8 cellular contexts compared by ENCODE assay signal in genomic region chr19:680287-681028, GRCh38. TPM values are rescaled to one million over a fixed set of nuclear protein-coding genes. Genes with fewer than 3 reads are reported as not detected.
A peak's percentile ranks its signal among the peaks of the same experiment; 100 is the strongest.
DNase-seq lines count a peak whose midpoint lies in the region; ATAC-seq, FAIRE-seq and TF ChIP-seq lines count a peak whose summit lies in the region.

No MANE protein-coding gene starts in this region.

- no peak overlapping the region for H2AFZ ChIP-seq in HepG2 (ENCODE audit: low read length)

- no peaks in the 10 kb centered on the region for H3K9me3 ChIP-seq in HepG2 (ENCODE audit: low read length)

- peak; percentile 71 for FAIRE-seq in HepG2 (lab: Jason Lieb, UNC)

- peaks cover 0 to 7% of the 10 kb centered on the region in 2 experiments; a peak in 1 of 5 replicates for H3K27me3 ChIP-seq in HepG2 (ENCODE audit: control insufficient read depth in 1 of 2, insufficient read depth in 2 of 2, low read length in 2 of 2)

- POLR2A ChIA-PET in HepG2 (lab: Yijun Ruan, JAX): interaction anchor here (0.7 to 5.3 kb wide), 14 partner anchors 10 to 346 kb away, joined by 3 to 56 read pairs (median 6); partner anchors contain the start of genes CNN2, PALM and RNF126

- DNase-seq in C1 segment of cervical spinal cord (lab: John Stamatoyannopoulos, UW) (peak; percentile 84 to 99 (median 97)), NCI-H524 (lab: John Stamatoyannopoulos, UW) (peak; percentile 86 to 94), coronary artery (ENCODE audit: low spot score) (peak; percentile 99), HepG2 (ENCODE audit: low spot score) (peak; percentile 93)
- peak; percentile 100 for DNase-seq in activated CD4-positive, alpha-beta T cell treated with anti-CD3 and anti-CD28 coated beads for 48 hours
- peak; percentile 100 for DNase-seq in stimulated activated CD4-positive, alpha-beta T cell treated with anti-CD3 and anti-CD28 coated beads, Interleukin-2, amount 100 ng/mL, for 48 hours

- H3K4me1 ChIP-seq in HepG2 (ENCODE audit: insufficient read depth, low read length): peaks cover 38% of the 10 kb centered on the region

- H3K4me3 ChIP-seq in coronary artery: peak overlapping the region; percentile 88
- peak overlapping the region; percentile 61 to 89 (median 63); a peak in 5 of 6 replicates for H3K4me3 ChIP-seq in HepG2 (replicated peaks in 1 of 3; ENCODE audit: insufficient read depth in 1 of 3, low read depth in 2 of 3, low read length in 3 of 3)

- H3K79me2 ChIP-seq in HepG2 (ENCODE audit: insufficient read depth, low read length): no peaks in the 10 kb centered on the region

- peak overlapping the region; percentile 82 for H3K9ac ChIP-seq in HepG2 (ENCODE audit: insufficient read depth, low read depth, low read length)

- H3K4me2 ChIP-seq in HepG2 (ENCODE audit: low read depth, low read length): peak overlapping the region; percentile 82

- peak; percentile 58 to 83 for TF ChIP-seq POLR2A in HepG2 (IDR thresholded peaks at IDR 0.05; ENCODE audit: insufficient read depth in 1 of 2, low read depth in 2 of 2, low read length in 2 of 2)

- H3K27ac ChIP-seq in coronary artery (peak overlapping the region; percentile 94 to 98), HepG2 (ENCODE audit: extremely low read length, insufficient read depth, low read length) (peak overlapping the region; percentile 95)

- no peaks in the 10 kb centered on the region for H3K36me3 ChIP-seq in HepG2 (replicated peaks in 1 of 2; ENCODE audit: control insufficient read depth in 1 of 2, insufficient read depth in 2 of 2, low read length in 2 of 2)

- TF ChIP-seq EP300 in HepG2 (IDR thresholded peaks at IDR 0.05; ENCODE audit: low read depth in 2 of 2, low read length in 2 of 2) (no peak), HepG2 (CRISPR knock-in tag; IDR thresholded peaks at IDR 0.05; ENCODE audit: borderline replicate concordance) (no peak)

- peak; percentile 88 for TF ChIP-seq RAD21 in HepG2 (CRISPR knock-in tag; IDR thresholded peaks at IDR 0.05)

- BruUV-seq in HepG2 (replicated peaks; lab: Mats Ljungman, UMichigan): no TSS peak

- ATAC-seq in GM19324 (IDR thresholded peaks at IDR 0.05; ENCODE audit: low FRiP score, unreplicated experiment) (peak; percentile 75), HG03460 (IDR thresholded peaks at IDR 0.05; ENCODE audit: unreplicated experiment) (peak; percentile 60), HepG2 (peak; percentile 70)

- WGBS in HepG2 (ENCODE audit: low lambda C conversion rate): 8% methylated on average over 13 of the region's 70 CpGs

- CTCF ChIA-PET in HepG2 (lab: Yijun Ruan, JAX; ENCODE audit: low intra/inter-chr PET ratio, low total read pairs): interaction anchor here (0.6 to 2.2 kb wide), 2 partner anchors 9 to 16 kb away, joined by 3 to 13 read pairs; no protein-coding TSS in a partner anchor

- TF ChIP-seq CTCF in coronary artery (IDR thresholded peaks at IDR 0.05) (peak; percentile 22), HepG2 (CRISPR knock-in tag; IDR thresholded peaks at IDR 0.05) (peak; percentile 75)

- no peaks in the 10 kb centered on the region for H4K20me1 ChIP-seq in HepG2 (ENCODE audit: insufficient read depth, low read length)

- intact Hi-C loops in HepG2 (cut with micrococcal nuclease; ENCODE audit: unreplicated experiment): no loop called here

- in situ Hi-C loops in HepG2 (cut with HindIII; ENCODE audit: extremely low pct_ligation_motif_present, low pct_unique_long_range_greater_than_20kb): no loop called here

RNA-seq across cellular contexts. Expression of gene FSTL3, which starts 4.3 kb away (rescaled TPM):
- total RNA-seq in HepG2 (2016; rRNA removed; fragmentation: Illumina TruSeq; extraction: Trizol): 5.8 and 13.5 TPM in 2 replicates
- total RNA-seq in HepG2 (2016; cell fraction: cytosol; rRNA removed; fragmentation: Illumina TruSeq; extraction: Trizol; ENCODE audit: low read depth): 3.3 and 3.8 TPM in 2 replicates
- 4.6 and 14.2 TPM in 2 replicates for total RNA-seq in HepG2 (2016; cell fraction: insoluble cytoplasmic fraction; rRNA removed; fragmentation: Illumina TruSeq; extraction: Trizol)
- total RNA-seq in HepG2 (2016; cell fraction: membrane; rRNA removed; fragmentation: Illumina TruSeq; extraction: Trizol): 7.0 and 8.2 TPM in 2 replicates
- 11.9 and 15.2 TPM in 2 replicates for total RNA-seq in HepG2 (2016; cell fraction: nucleus; rRNA removed; fragmentation: Illumina TruSeq; extraction: Trizol)
- polyA plus RNA-seq in HepG2 (2011; rRNA removed): 15.6 and 30.9 TPM in 2 replicates
- polyA plus RNA-seq in HepG2 (2011; cell fraction: cytosol; rRNA removed): 24.5 and 32.7 TPM in 2 replicates
- 151 and 166 TPM in 2 replicates for polyA plus RNA-seq in HepG2 (2011; cell fraction: nucleus; rRNA removed)
- 19.0 and 28.0 TPM in 2 replicates for polyA plus RNA-seq in HepG2 (2012)
- polyA plus RNA-seq in HepG2 (2016; cell fraction: cytosol; fragmentation: Illumina TruSeq; extraction: Trizol; ENCODE audit: low read depth): 3.1 and 4.0 TPM in 2 replicates
- 6.4 and 7.0 TPM in 2 replicates for polyA plus RNA-seq in HepG2 (2016; cell fraction: insoluble cytoplasmic fraction; fragmentation: Illumina TruSeq; extraction: Trizol; ENCODE audit: low read depth)
- 5.8 and 6.2 TPM in 2 replicates for polyA plus RNA-seq in HepG2 (2016; cell fraction: membrane; fragmentation: Illumina TruSeq; extraction: Trizol; ENCODE audit: low read depth)
- polyA plus RNA-seq in HepG2 (2016; cell fraction: nucleus; fragmentation: Illumina TruSeq; extraction: Trizol; ENCODE audit: insufficient read depth, low read depth): 30.9 and 40.0 TPM in 2 replicates
- polyA minus RNA-seq in HepG2 (2011; rRNA and poly(A)+ RNA removed; ENCODE audit: low replicate concordance): 28.2 and 70.2 TPM in 2 replicates
- polyA minus RNA-seq in HepG2 (2011; cell fraction: cytosol; rRNA and poly(A)+ RNA removed): 10.6 and 21.0 TPM in 2 replicates
- 6.8 and 7.9 TPM in 2 replicates for polyA minus RNA-seq in HepG2 (2011; cell fraction: nucleus; rRNA and poly(A)+ RNA removed)

RNA-seq across cellular contexts. Expression of gene PRSS57, which starts 14.8 kb away (rescaled TPM):
- total RNA-seq in HepG2 (2016; rRNA removed; fragmentation: Illumina TruSeq; extraction: Trizol): not detected in 2 replicates
- total RNA-seq in HepG2 (2016; cell fraction: cytosol; rRNA removed; fragmentation: Illumina TruSeq; extraction: Trizol; ENCODE audit: low read depth): not detected in 2 replicates
- total RNA-seq in HepG2 (2016; cell fraction: insoluble cytoplasmic fraction; rRNA removed; fragmentation: Illumina TruSeq; extraction: Trizol): not detected in 2 replicates
- total RNA-seq in HepG2 (2016; cell fraction: membrane; rRNA removed; fragmentation: Illumina TruSeq; extraction: Trizol): not detected in 2 replicates
- not detected in 2 replicates for total RNA-seq in HepG2 (2016; cell fraction: nucleus; rRNA removed; fragmentation: Illumina TruSeq; extraction: Trizol)
- 0.12 and 0.20 TPM in 2 replicates for polyA plus RNA-seq in HepG2 (2011; rRNA removed)
- polyA plus RNA-seq in HepG2 (2011; cell fraction: cytosol; rRNA removed): 0.10 and 0.20 TPM in 2 replicates
- polyA plus RNA-seq in HepG2 (2011; cell fraction: nucleus; rRNA removed): not detected in 2 replicates
- polyA plus RNA-seq in HepG2 (2012): 0.13 and 0.16 TPM in 2 replicates
- polyA plus RNA-seq in HepG2 (2016; cell fraction: cytosol; fragmentation: Illumina TruSeq; extraction: Trizol; ENCODE audit: low read depth): not detected in 2 replicates
- not detected in 2 replicates for polyA plus RNA-seq in HepG2 (2016; cell fraction: insoluble cytoplasmic fraction; fragmentation: Illumina TruSeq; extraction: Trizol; ENCODE audit: low read depth)
- polyA plus RNA-seq in HepG2 (2016; cell fraction: membrane; fragmentation: Illumina TruSeq; extraction: Trizol; ENCODE audit: low read depth): not detected in 2 replicates
- not detected in 2 replicates for polyA plus RNA-seq in HepG2 (2016; cell fraction: nucleus; fragmentation: Illumina TruSeq; extraction: Trizol; ENCODE audit: insufficient read depth, low read depth)
- polyA minus RNA-seq in HepG2 (2011; rRNA and poly(A)+ RNA removed; ENCODE audit: low replicate concordance): not detected in 2 replicates
- polyA minus RNA-seq in HepG2 (2011; cell fraction: cytosol; rRNA and poly(A)+ RNA removed): not detected in 2 replicates
- polyA minus RNA-seq in HepG2 (2011; cell fraction: nucleus; rRNA and poly(A)+ RNA removed): not detected in 2 replicates

RNA-seq across cellular contexts. Expression of gene RNF126, which starts 17.4 kb away (rescaled TPM):
- total RNA-seq in HepG2 (2016; rRNA removed; fragmentation: Illumina TruSeq; extraction: Trizol): 18.5 and 34.0 TPM in 2 replicates
- total RNA-seq in HepG2 (2016; cell fraction: cytosol; rRNA removed; fragmentation: Illumina TruSeq; extraction: Trizol; ENCODE audit: low read depth): 60.7 and 62.9 TPM in 2 replicates
- total RNA-seq in HepG2 (2016; cell fraction: insoluble cytoplasmic fraction; rRNA removed; fragmentation: Illumina TruSeq; extraction: Trizol): 14.0 and 32.5 TPM in 2 replicates
- total RNA-seq in HepG2 (2016; cell fraction: membrane; rRNA removed; fragmentation: Illumina TruSeq; extraction: Trizol): 51.8 and 70.5 TPM in 2 replicates
- total RNA-seq in HepG2 (2016; cell fraction: nucleus; rRNA removed; fragmentation: Illumina TruSeq; extraction: Trizol): 20.4 and 26.7 TPM in 2 replicates
- polyA plus RNA-seq in HepG2 (2011; rRNA removed): 23.2 and 24.6 TPM in 2 replicates
- polyA plus RNA-seq in HepG2 (2011; cell fraction: cytosol; rRNA removed): 21.4 and 33.6 TPM in 2 replicates
- 96.9 and 98.7 TPM in 2 replicates for polyA plus RNA-seq in HepG2 (2011; cell fraction: nucleus; rRNA removed)
- polyA plus RNA-seq in HepG2 (2012): 47.4 and 51.2 TPM in 2 replicates
- 83.7 and 90.8 TPM in 2 replicates for polyA plus RNA-seq in HepG2 (2016; cell fraction: cytosol; fragmentation: Illumina TruSeq; extraction: Trizol; ENCODE audit: low read depth)
- 29.9 and 39.9 TPM in 2 replicates for polyA plus RNA-seq in HepG2 (2016; cell fraction: insoluble cytoplasmic fraction; fragmentation: Illumina TruSeq; extraction: Trizol; ENCODE audit: low read depth)
- 79.7 and 88.6 TPM in 2 replicates for polyA plus RNA-seq in HepG2 (2016; cell fraction: membrane; fragmentation: Illumina TruSeq; extraction: Trizol; ENCODE audit: low read depth)
- 75.9 and 77.0 TPM in 2 replicates for polyA plus RNA-seq in HepG2 (2016; cell fraction: nucleus; fragmentation: Illumina TruSeq; extraction: Trizol; ENCODE audit: insufficient read depth, low read depth)
- polyA minus RNA-seq in HepG2 (2011; rRNA and poly(A)+ RNA removed; ENCODE audit: low replicate concordance): 10.7 and 26.6 TPM in 2 replicates
- 18.3 and 21.9 TPM in 2 replicates for polyA minus RNA-seq in HepG2 (2011; cell fraction: cytosol; rRNA and poly(A)+ RNA removed)
- 28.0 and 36.3 TPM in 2 replicates for polyA minus RNA-seq in HepG2 (2011; cell fraction: nucleus; rRNA and poly(A)+ RNA removed)

RNA-seq across cellular contexts. Expression of gene PALM, which starts 28.3 kb away (rescaled TPM):
- 9.7 and 10.8 TPM in 2 replicates for total RNA-seq in HepG2 (2016; rRNA removed; fragmentation: Illumina TruSeq; extraction: Trizol)
- 8.3 and 10.1 TPM in 2 replicates for total RNA-seq in HepG2 (2016; cell fraction: cytosol; rRNA removed; fragmentation: Illumina TruSeq; extraction: Trizol; ENCODE audit: low read depth)
- total RNA-seq in HepG2 (2016; cell fraction: insoluble cytoplasmic fraction; rRNA removed; fragmentation: Illumina TruSeq; extraction: Trizol): 6.4 and 11.8 TPM in 2 replicates
- 16.6 and 19.9 TPM in 2 replicates for total RNA-seq in HepG2 (2016; cell fraction: membrane; rRNA removed; fragmentation: Illumina TruSeq; extraction: Trizol)
- total RNA-seq in HepG2 (2016; cell fraction: nucleus; rRNA removed; fragmentation: Illumina TruSeq; extraction: Trizol): 6.7 and 6.9 TPM in 2 replicates
- 4.0 and 5.4 TPM in 2 replicates for polyA plus RNA-seq in HepG2 (2011; rRNA removed)
- 3.7 and 4.7 TPM in 2 replicates for polyA plus RNA-seq in HepG2 (2011; cell fraction: cytosol; rRNA removed)
- polyA plus RNA-seq in HepG2 (2011; cell fraction: nucleus; rRNA removed): 6.0 and 7.8 TPM in 2 replicates
- 12.4 and 19.1 TPM in 2 replicates for polyA plus RNA-seq in HepG2 (2012)
- polyA plus RNA-seq in HepG2 (2016; cell fraction: cytosol; fragmentation: Illumina TruSeq; extraction: Trizol; ENCODE audit: low read depth): 9.4 and 11.9 TPM in 2 replicates
- 15.1 and 19.3 TPM in 2 replicates for polyA plus RNA-seq in HepG2 (2016; cell fraction: insoluble cytoplasmic fraction; fragmentation: Illumina TruSeq; extraction: Trizol; ENCODE audit: low read depth)
- 19.1 and 21.1 TPM in 2 replicates for polyA plus RNA-seq in HepG2 (2016; cell fraction: membrane; fragmentation: Illumina TruSeq; extraction: Trizol; ENCODE audit: low read depth)
- 18.9 and 19.6 TPM in 2 replicates for polyA plus RNA-seq in HepG2 (2016; cell fraction: nucleus; fragmentation: Illumina TruSeq; extraction: Trizol; ENCODE audit: insufficient read depth, low read depth)
- polyA minus RNA-seq in HepG2 (2011; rRNA and poly(A)+ RNA removed; ENCODE audit: low replicate concordance): 1.1 and 5.2 TPM in 2 replicates
- 5.4 and 5.6 TPM in 2 replicates for polyA minus RNA-seq in HepG2 (2011; cell fraction: cytosol; rRNA and poly(A)+ RNA removed)
- polyA minus RNA-seq in HepG2 (2011; cell fraction: nucleus; rRNA and poly(A)+ RNA removed): 2.2 TPM in 2 replicates

RNA-seq across cellular contexts. Expression of gene FGF22, which starts 40.8 kb away (rescaled TPM):
- 0.24 TPM in 1 of 2 replicates, not detected in the other for total RNA-seq in HepG2 (2016; rRNA removed; fragmentation: Illumina TruSeq; extraction: Trizol)
- not detected in 2 replicates for total RNA-seq in HepG2 (2016; cell fraction: cytosol; rRNA removed; fragmentation: Illumina TruSeq; extraction: Trizol; ENCODE audit: low read depth)
- 0.09 TPM in 1 of 2 replicates, not detected in the other for total RNA-seq in HepG2 (2016; cell fraction: insoluble cytoplasmic fraction; rRNA removed; fragmentation: Illumina TruSeq; extraction: Trizol)
- total RNA-seq in HepG2 (2016; cell fraction: membrane; rRNA removed; fragmentation: Illumina TruSeq; extraction: Trizol): 0.17 and 0.19 TPM in 2 replicates
- not detected in 2 replicates for total RNA-seq in HepG2 (2016; cell fraction: nucleus; rRNA removed; fragmentation: Illumina TruSeq; extraction: Trizol)
- 0.07 TPM in 1 of 2 replicates, not detected in the other for polyA plus RNA-seq in HepG2 (2011; rRNA removed)
- polyA plus RNA-seq in HepG2 (2011; cell fraction: cytosol; rRNA removed): not detected in 2 replicates
- polyA plus RNA-seq in HepG2 (2011; cell fraction: nucleus; rRNA removed): not detected in 2 replicates
- 0.09 and 0.27 TPM in 2 replicates for polyA plus RNA-seq in HepG2 (2012)
- 0.08 and 0.16 TPM in 2 replicates for polyA plus RNA-seq in HepG2 (2016; cell fraction: cytosol; fragmentation: Illumina TruSeq; extraction: Trizol; ENCODE audit: low read depth)
- polyA plus RNA-seq in HepG2 (2016; cell fraction: insoluble cytoplasmic fraction; fragmentation: Illumina TruSeq; extraction: Trizol; ENCODE audit: low read depth): not detected in 2 replicates
- 0.13 TPM in 1 of 2 replicates, not detected in the other for polyA plus RNA-seq in HepG2 (2016; cell fraction: membrane; fragmentation: Illumina TruSeq; extraction: Trizol; ENCODE audit: low read depth)
- polyA plus RNA-seq in HepG2 (2016; cell fraction: nucleus; fragmentation: Illumina TruSeq; extraction: Trizol; ENCODE audit: insufficient read depth, low read depth): 0.33 TPM in 1 of 2 replicates, not detected in the other
- not detected in 2 replicates for polyA minus RNA-seq in HepG2 (2011; rRNA and poly(A)+ RNA removed; ENCODE audit: low replicate concordance)
- not detected in 2 replicates for polyA minus RNA-seq in HepG2 (2011; cell fraction: cytosol; rRNA and poly(A)+ RNA removed)
- not detected in 2 replicates for polyA minus RNA-seq in HepG2 (2011; cell fraction: nucleus; rRNA and poly(A)+ RNA removed)

Comparison
In these comparisons a context has a peak if more than half of its experiments do, and no peak if none do; other contexts are left out.
1. Peak in every context shown above with its lines: DNase-seq, ATAC-seq, H3K4me3 ChIP-seq and H3K27ac ChIP-seq.